Comparison of ENCODE assay signal across 13 cellular contexts in genomic region chr4:13766722-13767495, GRCh38.
"Had no signal": no experiment of that assay in that cellular context is flagged by ENCODE, and none has a peak within 500 bp of the region (broad histone marks: within the 10 kb centered on the region; RNA-seq: fewer than 3 reads in every experiment).

No MANE protein-coding gene starts in this region.

- H3K9me3 ChIP-seq: lower lobe of right lung had no signal

- H3K27ac Mint-ChIP-seq: activated CD4-positive, alpha-beta memory T cell treated with anti-CD3 and anti-CD28 coated beads, Interleukin-2, amount 10 ng/mL, durations not matched to agents 7 days and 5 days; activated naive CD8-positive, alpha-beta T cell; natural killer cell treated with Interleukin-12 subunit alpha and Interleukin-12 subunit beta and Interleukin-15 and Interleukin-18, amount 100 ng/mL, for 72 hours; stimulated activated naive CD8-positive, alpha-beta T cell treated with anti-CD3 and anti-CD28 coated beads, Interleukin-15, amount 100 ng/mL, for 72 hours had no signal

- DNase-seq: activated CD4-positive, alpha-beta memory T cell treated with anti-CD3 and anti-CD28 coated beads, Interleukin-2, amount 10 ng/mL, durations not matched to agents 7 days and 5 days; activated gamma-delta T cell; activated T-cell treated with anti-CD3 and anti-CD28 coated beads, Interleukin-2, amount 50 U/mL, for 48 hours; brain microvascular endothelial cell; lower lobe of right lung; retina; stimulated activated CD4-positive, alpha-beta T cell treated with anti-CD3 and anti-CD28 coated beads, Interleukin-4, amount 100 ng/mL, for 4 hours; stimulated activated naive CD8-positive, alpha-beta T cell treated with anti-CD3 and anti-CD28 coated beads, Interleukin-15, amount 100 ng/mL, for 72 hours; T-helper 1 cell had no signal

- H3K4me1 Mint-ChIP-seq: activated CD4-positive, alpha-beta memory T cell treated with anti-CD3 and anti-CD28 coated beads, Interleukin-2, amount 10 ng/mL, durations not matched to agents 7 days and 5 days; stimulated activated naive CD8-positive, alpha-beta T cell treated with anti-CD3 and anti-CD28 coated beads, Interleukin-15, amount 100 ng/mL, for 72 hours had no signal

- H3K4me3 Mint-ChIP-seq: activated CD4-positive, alpha-beta memory T cell treated with anti-CD3 and anti-CD28 coated beads, Interleukin-2, amount 10 ng/mL, durations not matched to agents 7 days and 5 days; activated naive CD8-positive, alpha-beta T cell; natural killer cell treated with Interleukin-12 subunit alpha and Interleukin-12 subunit beta and Interleukin-15 and Interleukin-18, amount 100 ng/mL, for 72 hours; stimulated activated naive CD8-positive, alpha-beta T cell treated with anti-CD3 and anti-CD28 coated beads, Interleukin-15, amount 100 ng/mL, for 72 hours had no signal

- H3K27me3 ChIP-seq: brain microvascular endothelial cell, esophagus muscularis mucosa had no signal

- ATAC-seq: lower lobe of right lung; natural killer cell treated with Interleukin-12 subunit alpha and Interleukin-12 subunit beta and Interleukin-15 and Interleukin-18, amount 100 ng/mL, for 72 hours; stimulated activated naive CD8-positive, alpha-beta T cell treated with anti-CD3 and anti-CD28 coated beads, Interleukin-15, amount 100 ng/mL, for 72 hours had no signal

- H3K4me1 ChIP-seq: esophagus muscularis mucosa, lower lobe of right lung had no signal

- H3K36me3 ChIP-seq: brain microvascular endothelial cell, esophagus muscularis mucosa, lower lobe of right lung had no signal

- H3K27me3 Mint-ChIP-seq: activated CD4-positive, alpha-beta memory T cell treated with anti-CD3 and anti-CD28 coated beads, Interleukin-2, amount 10 ng/mL, durations not matched to agents 7 days and 5 days; activated naive CD8-positive, alpha-beta T cell; natural killer cell treated with Interleukin-12 subunit alpha and Interleukin-12 subunit beta and Interleukin-15 and Interleukin-18, amount 100 ng/mL, for 72 hours; stimulated activated naive CD8-positive, alpha-beta T cell treated with anti-CD3 and anti-CD28 coated beads, Interleukin-15, amount 100 ng/mL, for 72 hours had no signal

- H3K4me3 ChIP-seq: esophagus muscularis mucosa, lower lobe of right lung, skin epidermis had no signal

- H3K36me3 Mint-ChIP-seq: activated naive CD8-positive, alpha-beta T cell had no signal
